ENCODE assay signal across 28 cellular contexts in genomic region chr3:96169111-96169510, GRCh38.
"Had no signal": no experiment of that assay in that cellular context is flagged by ENCODE, and none has a peak within 500 bp of the region (broad histone marks: within the 10 kb centered on the region; RNA-seq: fewer than 3 reads in every experiment).

No MANE protein-coding gene starts in this region.

- H3K27ac ChIP-seq: neural progenitor cell, ovary, parathyroid adenoma, psoas muscle, right lobe of liver, skin epidermis, spleen, stomach, thoracic aorta, thyroid gland, tibial nerve, upper lobe of left lung, vagina had no signal

- H3K9me3 ChIP-seq: ovary, psoas muscle, right lobe of liver, thoracic aorta, thyroid gland, vagina had no signal

- H3K4me1 Mint-ChIP-seq: naive thymus-derived CD8-positive, alpha-beta T cell; nephron; neural progenitor cell; stimulated activated naive B cell treated with anti-CD40 and anti-IgM and Interleukin-4, amounts not matched to agents 10 μg/mL and 1 μg/mL and 100 μg/mL, for 72 hours had no signal

- H3K36me3 ChIP-seq: neural progenitor cell, ovary, right lobe of liver, spleen, stomach, thoracic aorta, thyroid gland, tibial nerve, upper lobe of left lung, vagina had no signal

- ATAC-seq: naive thymus-derived CD8-positive, alpha-beta T cell; psoas muscle; right cardiac atrium; right lobe of liver; stimulated activated naive B cell treated with anti-CD40 and anti-IgM and Interleukin-4, amounts not matched to agents 10 μg/mL and 1 μg/mL and 100 μg/mL, for 72 hours had no signal

- H3K27ac Mint-ChIP-seq: naive thymus-derived CD8-positive, alpha-beta T cell; nephron; neural progenitor cell; progenitor cell of endocrine pancreas; stimulated activated naive B cell treated with anti-CD40 and anti-IgM and Interleukin-4, amounts not matched to agents 10 μg/mL and 1 μg/mL and 100 μg/mL, for 72 hours; stimulated activated naive CD8-positive, alpha-beta T cell treated with anti-CD3 and anti-CD28 coated beads, Interleukin-15, Interleukin-2, amounts not matched to agents 100 ng/mL and 50 ng/mL, for 24 hours had no signal

- H3K79me2 ChIP-seq: parathyroid adenoma had no signal

- H3K27me3 ChIP-seq: neural progenitor cell, ovary, right lobe of liver, spleen, stomach, thyroid gland, tibial nerve, upper lobe of left lung, vagina had no signal

- H3K9ac ChIP-seq: neural progenitor cell, parathyroid adenoma had no signal

- H3K27me3 Mint-ChIP-seq: naive thymus-derived CD8-positive, alpha-beta T cell; progenitor cell of endocrine pancreas; stimulated activated naive B cell treated with anti-CD40 and anti-IgM and Interleukin-4, amounts not matched to agents 10 μg/mL and 1 μg/mL and 100 μg/mL, for 72 hours; stimulated activated naive CD8-positive, alpha-beta T cell treated with anti-CD3 and anti-CD28 coated beads, Interleukin-15, Interleukin-2, amounts not matched to agents 100 ng/mL and 50 ng/mL, for 24 hours had no signal

- H3K4me2 ChIP-seq: neural progenitor cell, smooth muscle cell had no signal

- DNase-seq: naive thymus-derived CD8-positive, alpha-beta T cell; occipital lobe; ovary; psoas muscle; right cardiac atrium; right lobe of liver; spleen; stimulated activated CD4-positive, alpha-beta T cell treated with anti-CD3 and anti-CD28 coated beads, Interleukin-12 subunit alpha, Interleukin-12 subunit beta, amount 100 ng/mL, for 4 hours; stimulated activated CD4-positive, alpha-beta T cell treated with anti-CD3 and anti-CD28 coated beads, Interleukin-1b, Interleukin-23, amount 100 ng/mL, for 48 hours; stimulated activated CD4-positive, alpha-beta T cell treated with anti-CD3 and anti-CD28 coated beads, Interleukin-4, amount 100 ng/mL, for 1 hour; stimulated activated CD4-positive, alpha-beta T cell treated with anti-CD3 and anti-CD28 coated beads, Interleukin-4, amount 100 ng/mL, for 4 hours; stimulated activated CD8-positive, alpha-beta memory T cell treated with anti-CD3 and anti-CD28 coated beads, Interleukin-4, amount 100 ng/mL, for 48 hours; stimulated activated naive B cell treated with anti-CD40 and anti-IgM and Interleukin-4, amounts not matched to agents 10 μg/mL and 1 μg/mL and 100 μg/mL, for 72 hours; stimulated activated naive CD4-positive, alpha-beta T cell treated with Interleukin-2 at 50 U/mL for 16 hours; stomach; thyroid gland; trophoblast cell had no signal

- H3K36me3 Mint-ChIP-seq: neural progenitor cell; stimulated activated naive B cell treated with anti-CD40 and anti-IgM and Interleukin-4, amounts not matched to agents 10 μg/mL and 1 μg/mL and 100 μg/mL, for 72 hours had no signal

- H3K4me1 ChIP-seq: neural progenitor cell, parathyroid adenoma, psoas muscle, right lobe of liver, spleen, stomach, thyroid gland, tibial nerve, upper lobe of left lung, vagina had no signal

- H3K4me3 Mint-ChIP-seq: naive thymus-derived CD8-positive, alpha-beta T cell; nephron; neural progenitor cell; stimulated activated naive B cell treated with anti-CD40 and anti-IgM and Interleukin-4, amounts not matched to agents 10 μg/mL and 1 μg/mL and 100 μg/mL, for 72 hours; stimulated activated naive CD8-positive, alpha-beta T cell treated with anti-CD3 and anti-CD28 coated beads, Interleukin-15, Interleukin-2, amounts not matched to agents 100 ng/mL and 50 ng/mL, for 24 hours had no signal

- H3K4me3 ChIP-seq: neural progenitor cell, ovary, psoas muscle, right lobe of liver, skin epidermis, smooth muscle cell, spleen, stomach, thoracic aorta, thyroid gland, tibial nerve, upper lobe of left lung, vagina had no signal

- H2AFZ ChIP-seq: neural progenitor cell, parathyroid adenoma had no signal
